Comparison of ENCODE assay signal across 32 cellular contexts in genomic region chr10:116988311-116988710, GRCh38. TPM values are rescaled to one million over a fixed set of nuclear protein-coding genes. Genes with fewer than 3 reads are reported as not detected.
"Had no signal": no experiment of that assay in that cellular context is flagged by ENCODE, and none has a peak within 500 bp of the region (broad histone marks: within the 10 kb centered on the region; RNA-seq: fewer than 3 reads in every experiment).

No MANE protein-coding gene starts in this region.

- H3K4me3 ChIP-seq: coronary artery, gastroesophageal sphincter, heart left ventricle, hepatocyte, left lung, mucosa of descending colon, right lobe of liver, testis, tibial artery, upper lobe of left lung had no signal

- FAIRE-seq: kidney, small intestine, urothelium cell line had no signal

- ATAC-seq: effector memory CD8-positive, alpha-beta T cell; esophagus mucosa; gastroesophageal sphincter; heart left ventricle; left cardiac atrium; left lung; mucosa of descending colon; natural killer cell treated with Interleukin-12 subunit alpha and Interleukin-12 subunit beta and Interleukin-15 and Interleukin-18, amount 100 ng/mL, for 72 hours; right lobe of liver; stimulated activated naive CD8-positive, alpha-beta T cell treated with anti-CD3 and anti-CD28 coated beads, Interleukin-15, amount 100 ng/mL, for 72 hours had no signal

- H3K36me3 ChIP-seq: gastroesophageal sphincter, heart left ventricle, left lung, neutrophil, right lobe of liver, tibial artery, upper lobe of left lung had no signal

- H3K27ac Mint-ChIP-seq: effector memory CD8-positive, alpha-beta T cell; mesothelial cell of epicardium; naive B cell; natural killer cell treated with Interleukin-12 subunit alpha and Interleukin-12 subunit beta and Interleukin-15 and Interleukin-18, amount 100 ng/mL, for 72 hours; progenitor cell of endocrine pancreas; stimulated activated naive CD8-positive, alpha-beta T cell treated with anti-CD3 and anti-CD28 coated beads, Interleukin-15, amount 100 ng/mL, for 72 hours had no signal

- H3K27ac ChIP-seq: coronary artery, epithelial cell of prostate, gastroesophageal sphincter, heart left ventricle, hepatocyte, left lung, neutrophil, parathyroid adenoma, right lobe of liver, testis, tibial artery, upper lobe of left lung had no signal

- H3K27me3 ChIP-seq: gastroesophageal sphincter, heart left ventricle, hepatocyte, left lung, neutrophil, right lobe of liver, testis, tibial artery, upper lobe of left lung had no signal

- H3K4me3 Mint-ChIP-seq: effector memory CD8-positive, alpha-beta T cell; mesothelial cell of epicardium; naive B cell; natural killer cell treated with Interleukin-12 subunit alpha and Interleukin-12 subunit beta and Interleukin-15 and Interleukin-18, amount 100 ng/mL, for 72 hours; neural crest cell; stimulated activated naive CD8-positive, alpha-beta T cell treated with anti-CD3 and anti-CD28 coated beads, Interleukin-15, amount 100 ng/mL, for 72 hours had no signal

- H3K4me1 ChIP-seq: gastroesophageal sphincter, heart left ventricle, left lung, testis, tibial artery, upper lobe of left lung had no signal

- DNase-seq: dermis blood vessel endothelial cell; effector memory CD8-positive, alpha-beta T cell; foreskin fibroblast; heart left ventricle; kidney; left cardiac atrium; left lung; mesenchymal stem cell; mucosa of descending colon; naive B cell; right lobe of liver; small intestine; stimulated activated CD4-positive, alpha-beta T cell treated with anti-CD3 and anti-CD28 coated beads, Interleukin-1b, Interleukin-23, amount 100 ng/mL, for 48 hours; stimulated activated CD4-positive, alpha-beta T cell treated with anti-CD3 and anti-CD28 coated beads, Interleukin-4, amount 100 ng/mL, for 1 hour; stimulated activated CD8-positive, alpha-beta memory T cell treated with anti-CD3 and anti-CD28 coated beads, Interleukin-4, amount 100 ng/mL, for 48 hours; stimulated activated naive CD4-positive, alpha-beta T cell; stimulated activated naive CD8-positive, alpha-beta T cell treated with anti-CD3 and anti-CD28 coated beads, Interleukin-15, amount 100 ng/mL, for 72 hours; testis; tibial artery; upper lobe of left lung had no signal

- H3K4me1 Mint-ChIP-seq: naive B cell; stimulated activated naive CD8-positive, alpha-beta T cell treated with anti-CD3 and anti-CD28 coated beads, Interleukin-15, amount 100 ng/mL, for 72 hours had no signal

- H3K27me3 Mint-ChIP-seq: effector memory CD8-positive, alpha-beta T cell; naive B cell; natural killer cell treated with Interleukin-12 subunit alpha and Interleukin-12 subunit beta and Interleukin-15 and Interleukin-18, amount 100 ng/mL, for 72 hours; progenitor cell of endocrine pancreas had no signal

- H3K4me2 ChIP-seq: hepatocyte had no signal

- H3K9ac ChIP-seq: parathyroid adenoma had no signal

- H3K36me3 Mint-ChIP-seq: mesothelial cell of epicardium; naive B cell; natural killer cell treated with Interleukin-12 subunit alpha and Interleukin-12 subunit beta and Interleukin-15 and Interleukin-18, amount 100 ng/mL, for 72 hours had no signal

- H2AFZ ChIP-seq: hepatocyte, parathyroid adenoma had no signal

- H3K9me3 Mint-ChIP-seq: mesothelial cell of epicardium; neural crest cell; stimulated activated naive CD8-positive, alpha-beta T cell treated with anti-CD3 and anti-CD28 coated beads, Interleukin-15, amount 100 ng/mL, for 72 hours had no signal

- H3K9me3 ChIP-seq: gastroesophageal sphincter, heart left ventricle, left lung, mucosa of descending colon, neutrophil, right lobe of liver, testis, tibial artery, upper lobe of left lung had no signal

RNA-seq across cellular contexts. Expression of gene SHTN1, which starts 16.7 kb away (rescaled TPM):
- total RNA-seq: natural killer cell treated with Interleukin-12 subunit alpha and Interleukin-12 subunit beta and Interleukin-15 and Interleukin-18, amount 100 ng/mL, for 72 hours had no signal
